22 cellular contexts compared by ENCODE assay signal in genomic region chr13:32087955-32088747, GRCh38. TPM values are rescaled to one million over a fixed set of nuclear protein-coding genes. Genes with fewer than 3 reads are reported as not detected.
DNase-seq lines count a peak whose midpoint lies in the region; ATAC-seq and TF ChIP-seq lines count a peak whose summit lies in the region.
"Had no signal": no experiment of that assay in that cellular context is flagged by ENCODE, and none has a peak within 500 bp of the region (broad histone marks: within the 10 kb centered on the region; RNA-seq: fewer than 3 reads in every experiment).

No MANE protein-coding gene starts in this region.

- no peaks in the 10 kb centered on the region for H3K36me3 ChIP-seq in PC-3 (ENCODE audit: low read depth, low read length)
- H3K36me3 ChIP-seq in prostate gland = no peaks in the 10 kb centered on the region
- H3K36me3 ChIP-seq: cardiac muscle cell, MG63, Peyer's patch had no signal

- no peaks in the 10 kb centered on the region for H3K27me3 Mint-ChIP-seq in nephron (ENCODE audit: low read depth)
- H3K27me3 Mint-ChIP-seq: activated CD4-positive, alpha-beta T cell treated with anti-CD3 and anti-CD28 coated beads for 36 hours; dendritic cell treated with granulocyte-macrophage colony-stimulating factor and Interleukin-4, amounts not matched to agents 40 ng/mL and 50 ng/mL, for 4 days had no signal

- H3K9ac ChIP-seq in PC-3 (ENCODE audit: low read length) = no peak overlapping the region

- no peaks in the 10 kb centered on the region for H3K36me3 Mint-ChIP-seq in nephron (ENCODE audit: low read depth)
- no peaks in the 10 kb centered on the region for H3K36me3 Mint-ChIP-seq in activated naive CD4-positive, alpha-beta T cell treated with anti-CD3 and anti-CD28 coated beads, Interleukin-2, amount 50 U/mL, for 72 hours

- no TSS peak for BruUV-seq in PC-3 (replicated peaks; lab: Mats Ljungman, UMichigan)

- CTCF ChIA-PET in PC-3 (lab: Charles Lee) = interaction anchor here (0.6 kb wide), 1 partner anchor 563 kb away, joined by 3 read pairs; no protein-coding TSS in a partner anchor

- no peaks in the 10 kb centered on the region for H3K79me2 ChIP-seq in PC-3 (ENCODE audit: low read length)

- intact Hi-C loops in PC-3 (cut with micrococcal nuclease) = no loop called here
- intact Hi-C loops in prostate gland (cut with DNase I) = no loop called here

- H3K4me3 ChIP-seq in PC-3 (ENCODE audit: low read length) (no peak overlapping the region), fibroblast of mammary gland (ENCODE audit: control insufficient read depth, low read depth, low read length) (no peak overlapping the region), prostate gland (no peak overlapping the region)
- H3K4me3 ChIP-seq: cardiac muscle cell, K562, MG63, Peyer's patch had no signal

- H2AFZ ChIP-seq in PC-3 (ENCODE audit: low read length) = no peak overlapping the region

- no peak overlapping the region for H3K27ac ChIP-seq in PC-3 (ENCODE audit: low read length)
- H3K27ac ChIP-seq in prostate gland = no peak overlapping the region
- H3K27ac ChIP-seq: cardiac muscle cell, Peyer's patch had no signal

- DNase-seq in EL (peak; percentile 5), PC-3 (peak; percentile 9), fibroblast of mammary gland (ENCODE audit: low read depth) (peak; percentile 18), prostate gland (ENCODE audit: low spot score) (no peak), mesenteric fat pad (ENCODE audit: low spot score) (no peak)
- DNase-seq in activated naive CD4-positive, alpha-beta T cell treated with anti-CD3 and anti-CD28 coated beads, Interleukin-2, amount 50 U/mL, for 72 hours (ENCODE audit: low spot score in 2 of 2) = no peak
- DNase-seq: activated CD4-positive, alpha-beta T cell treated with anti-CD3 and anti-CD28 coated beads for 36 hours; activated CD8-positive, alpha-beta memory T cell treated with anti-CD3 and anti-CD28 coated beads for 24 hours; activated gamma-delta T cell treated with Interleukin-2 at 50 U/mL for 16 hours; activated T-cell treated with anti-CD3 and anti-CD28 coated beads, Interleukin-2, amount 50 U/mL, for 1 hour; kidney glomerular epithelial cell; MG63; NCI-H2171; NCI-H524; Peyer's patch; small intestine; T-helper 1 cell had no signal

- H3K27me3 ChIP-seq in PC-3 (ENCODE audit: low read length) (no peaks in the 10 kb centered on the region), prostate gland (replicated peaks; ENCODE audit: insufficient read depth) (no peaks in the 10 kb centered on the region)
- H3K27me3 ChIP-seq: cardiac muscle cell, MG63, Peyer's patch had no signal

- POLR2A ChIA-PET in PC-3 (lab: Charles Lee; ENCODE audit: unreplicated experiment) = no interaction called here

- H3K9me3 ChIP-seq in PC-3 (ENCODE audit: low read length) (no peaks in the 10 kb centered on the region), prostate gland (no peaks in the 10 kb centered on the region)
- H3K9me3 ChIP-seq: MG63, Peyer's patch had no signal

- TF ChIP-seq CTCF in PC-3 (conservative IDR thresholded peaks at IDR 0.05; ENCODE audit: low read depth, low read length) = no peak
- TF ChIP-seq CTCF in fibroblast of mammary gland (conservative IDR thresholded peaks at IDR 0.05; ENCODE audit: control insufficient read depth, insufficient read depth, low read depth, low read length) = no peak
- TF ChIP-seq CTCF in nephron (IDR thresholded peaks at IDR 0.05; ENCODE audit: unreplicated experiment in 3 of 3) = no peak
- TF ChIP-seq CTCF in prostate gland (IDR thresholded peaks at IDR 0.05) = no peak

- ATAC-seq in PC-3 = no peak
- ATAC-seq in activated naive CD4-positive, alpha-beta T cell treated with anti-CD3 and anti-CD28 coated beads, Interleukin-2, amount 50 U/mL, for 72 hours = no peak
- ATAC-seq: activated CD4-positive, alpha-beta T cell treated with anti-CD3 and anti-CD28 coated beads for 36 hours; K562 had no signal

- no peaks in the 10 kb centered on the region for H3K9me3 Mint-ChIP-seq in nephron
- no peaks in the 10 kb centered on the region for H3K9me3 Mint-ChIP-seq in activated naive CD4-positive, alpha-beta T cell treated with anti-CD3 and anti-CD28 coated beads, Interleukin-2, amount 50 U/mL, for 72 hours
- H3K9me3 Mint-ChIP-seq: CD14-positive monocyte; dendritic cell treated with granulocyte-macrophage colony-stimulating factor and Interleukin-4, amounts not matched to agents 40 ng/mL and 50 ng/mL, for 4 days had no signal

- H3K4me2 ChIP-seq in PC-3 (ENCODE audit: low read length) = no peak overlapping the region

- 66% methylated on average over 1 of the region's 1 CpG for WGBS in prostate gland

- H3K4me3 Mint-ChIP-seq in nephron = peak overlapping the region in 1 of 3 experiments; percentile 40
- H3K4me3 Mint-ChIP-seq: activated CD4-positive, alpha-beta T cell treated with anti-CD3 and anti-CD28 coated beads for 36 hours; CD14-positive monocyte; dendritic cell treated with granulocyte-macrophage colony-stimulating factor and Interleukin-4, amounts not matched to agents 40 ng/mL and 50 ng/mL, for 4 days had no signal

- H3K4me1 Mint-ChIP-seq in nephron = peaks cover 24% of the 10 kb centered on the region
- H3K4me1 Mint-ChIP-seq: activated CD4-positive, alpha-beta T cell treated with anti-CD3 and anti-CD28 coated beads for 36 hours had no signal

- H4K20me1 ChIP-seq in PC-3 (ENCODE audit: low read length) = no peaks in the 10 kb centered on the region

- H3K9me2 ChIP-seq in PC-3 (replicated peaks; ENCODE audit: low read length) = no peaks in the 10 kb centered on the region

- H3K4me1 ChIP-seq in PC-3 (ENCODE audit: insufficient read depth, low read length) (no peaks in the 10 kb centered on the region), prostate gland (replicated peaks) (no peaks in the 10 kb centered on the region)
- H3K4me1 ChIP-seq: Peyer's patch had no signal

- H3F3A ChIP-seq in PC-3 (ENCODE audit: low read length, unreplicated experiment) = no peaks in the 10 kb centered on the region

- no peak for TF ChIP-seq POLR2A in prostate gland (IDR thresholded peaks at IDR 0.05)

- peak overlapping the region; percentile 48 to 96 (median 93) for H3K27ac Mint-ChIP-seq in nephron
- H3K27ac Mint-ChIP-seq in activated naive CD4-positive, alpha-beta T cell treated with anti-CD3 and anti-CD28 coated beads, Interleukin-2, amount 50 U/mL, for 72 hours = no peak overlapping the region
- H3K27ac Mint-ChIP-seq: activated CD4-positive, alpha-beta T cell treated with anti-CD3 and anti-CD28 coated beads for 36 hours; CD14-positive monocyte; dendritic cell treated with granulocyte-macrophage colony-stimulating factor and Interleukin-4, amounts not matched to agents 40 ng/mL and 50 ng/mL, for 4 days had no signal

RNA-seq across cellular contexts. Expression of gene FRY, which starts 56.6 kb away (rescaled TPM):
- 0.29 and 1.3 TPM in 2 replicates for total RNA-seq in PC-3 (2014; rRNA removed)
- total RNA-seq in prostate gland = 10 to 100 TPM; 16.4 to 33.3 TPM
- 1 to 10 TPM; 1.9 to 6.9 TPM for total RNA-seq in activated naive CD4-positive, alpha-beta T cell treated with anti-CD3 and anti-CD28 coated beads, Interleukin-2, amount 50 U/mL, for 72 hours
- 31.8 TPM for total RNA-seq in mesenteric fat pad

Comparison
In these comparisons a context has a peak if more than half of its experiments do, and no peak if none do; other contexts are left out.
1. DNase-seq: peak in EL (single experiment), PC-3 (single experiment) and fibroblast of mammary gland (single experiment); none in prostate gland (single experiment), activated naive CD4-positive, alpha-beta T cell treated with anti-CD3 and anti-CD28 coated beads, Interleukin-2, amount 50 U/mL, for 72 hours (0 of 2) and mesenteric fat pad (single experiment).
2. H3K27ac Mint-ChIP-seq: peak in nephron (3 of 3); none in activated naive CD4-positive, alpha-beta T cell treated with anti-CD3 and anti-CD28 coated beads, Interleukin-2, amount 50 U/mL, for 72 hours (0 of 2).